ENCODE assay signal across 1 cellular context in the genomic region with DNA sequence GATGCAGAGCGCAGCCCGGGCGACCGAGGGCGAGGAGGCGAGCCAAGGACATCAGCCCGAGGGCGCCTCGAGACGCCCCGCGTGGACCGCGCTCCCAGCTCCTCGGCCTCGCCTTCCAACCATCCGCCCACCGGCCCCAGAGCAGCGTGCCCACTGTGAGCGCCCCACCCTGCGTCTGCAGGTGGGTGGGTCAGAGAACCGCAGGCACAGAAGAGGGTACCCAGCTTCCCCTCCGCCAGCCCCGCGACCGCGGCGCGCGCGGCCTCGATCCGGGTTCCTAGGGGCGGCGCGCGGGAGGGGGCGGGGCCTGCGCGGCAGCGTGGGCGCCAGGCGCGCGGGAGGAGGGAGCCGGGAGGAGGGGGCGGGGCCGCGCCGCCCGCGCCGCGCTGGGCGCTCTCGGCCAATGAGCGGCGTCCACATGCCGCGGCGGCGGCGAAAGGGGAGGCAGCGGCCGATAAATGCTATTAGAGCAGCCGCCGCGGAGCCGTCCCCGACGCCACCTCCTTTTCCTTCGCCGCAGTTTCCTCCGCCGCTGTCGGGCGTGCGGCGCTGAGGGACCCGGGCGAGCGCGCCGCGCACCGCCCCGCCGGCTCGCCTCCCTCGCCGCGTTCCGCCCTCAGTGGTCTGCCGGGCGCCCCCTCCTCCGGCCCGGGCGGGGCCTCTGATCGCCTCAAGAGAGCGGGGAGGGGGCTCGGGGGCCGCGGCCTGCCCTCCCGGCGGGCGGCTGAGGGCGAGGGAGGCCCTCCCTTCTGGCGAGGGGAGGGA.
TF ChIP-seq lines count a peak whose summit lies in the region.

A gene (plus strand): TSS at position 464 of the 765 bp plus-strand sequence. CDS start 543 bp downstream, outside the sequence.

TF ChIP-seq in HepG2, 621 proteins besides CTCF, POLR2A, EP300 and RAD21 (continued from another document):
- TF ChIP-seq AHR (CRISPR knock-in tag; IDR thresholded peaks at IDR 0.05) (no peak), ZNF264 (CRISPR knock-in tag; IDR thresholded peaks at IDR 0.05) (no peak), MTF2 (CRISPR knock-in tag; IDR thresholded peaks at IDR 0.05; ENCODE audit: borderline replicate concordance) (no peak), PAF1 (CRISPR knock-in tag; IDR thresholded peaks at IDR 0.05) (no peak), SALL1 (CRISPR knock-in tag; IDR thresholded peaks at IDR 0.05) (peak; percentile 46; the same call in 1 of the 2 replicates), YEATS4 (CRISPR knock-in tag; IDR thresholded peaks at IDR 0.05; ENCODE audit: borderline replicate concordance) (peak; percentile 72; the same call in 1 of the 2 replicates), NONO (IDR thresholded peaks at IDR 0.05) (no peak), NONO (CRISPR knock-in tag; conservative IDR thresholded peaks at IDR 0.05) (peak; percentile 22; the same call in 1 of the 2 replicates), KMT2B (CRISPR knock-in tag; IDR thresholded peaks at IDR 0.05) (peak; percentile 72), RFX5 (IDR thresholded peaks at IDR 0.05; ENCODE audit: low read depth, low read length) (no peak), KAT2B (IDR thresholded peaks at IDR 0.05; ENCODE audit: borderline replicate concordance, low read depth, low read length) (no peak), ZNF816 (CRISPR knock-in tag; IDR thresholded peaks at IDR 0.05; ENCODE audit: borderline replicate concordance) (no peak), ZFP37 (CRISPR knock-in tag; IDR thresholded peaks at IDR 0.05; ENCODE audit: borderline replicate concordance) (no peak), DPF2 (CRISPR knock-in tag; IDR thresholded peaks at IDR 0.05; ENCODE audit: borderline replicate concordance, low read depth) (no peak), KDM2A (CRISPR knock-in tag; IDR thresholded peaks at IDR 0.05; ENCODE audit: borderline replicate concordance, low read depth) (peak; percentile 58), FOXA3 (CRISPR knock-in tag; IDR thresholded peaks at IDR 0.05) (0 out of 2 replicates have a peak, but pooled peaks have one; percentile 14)
- TF ChIP-seq, protein P1, sequence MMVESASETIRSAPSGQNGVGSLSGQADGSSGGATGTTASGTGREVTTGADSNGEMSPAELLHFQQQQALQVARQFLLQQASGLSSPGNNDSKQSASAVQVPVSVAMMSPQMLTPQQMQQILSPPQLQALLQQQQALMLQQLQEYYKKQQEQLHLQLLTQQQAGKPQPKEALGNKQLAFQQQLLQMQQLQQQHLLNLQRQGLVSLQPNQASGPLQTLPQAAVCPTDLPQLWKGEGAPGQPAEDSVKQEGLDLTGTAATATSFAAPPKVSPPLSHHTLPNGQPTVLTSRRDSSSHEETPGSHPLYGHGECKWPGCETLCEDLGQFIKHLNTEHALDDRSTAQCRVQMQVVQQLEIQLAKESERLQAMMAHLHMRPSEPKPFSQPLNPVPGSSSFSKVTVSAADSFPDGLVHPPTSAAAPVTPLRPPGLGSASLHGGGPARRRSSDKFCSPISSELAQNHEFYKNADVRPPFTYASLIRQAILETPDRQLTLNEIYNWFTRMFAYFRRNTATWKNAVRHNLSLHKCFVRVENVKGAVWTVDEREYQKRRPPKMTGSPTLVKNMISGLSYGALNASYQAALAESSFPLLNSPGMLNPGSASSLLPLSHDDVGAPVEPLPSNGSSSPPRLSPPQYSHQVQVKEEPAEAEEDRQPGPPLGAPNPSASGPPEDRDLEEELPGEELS (CRISPR knock-in tag; IDR thresholded peaks at IDR 0.05): 0 out of 2 replicates have a peak, but pooled peaks have one; percentile 20
- TF ChIP-seq, protein P2, sequence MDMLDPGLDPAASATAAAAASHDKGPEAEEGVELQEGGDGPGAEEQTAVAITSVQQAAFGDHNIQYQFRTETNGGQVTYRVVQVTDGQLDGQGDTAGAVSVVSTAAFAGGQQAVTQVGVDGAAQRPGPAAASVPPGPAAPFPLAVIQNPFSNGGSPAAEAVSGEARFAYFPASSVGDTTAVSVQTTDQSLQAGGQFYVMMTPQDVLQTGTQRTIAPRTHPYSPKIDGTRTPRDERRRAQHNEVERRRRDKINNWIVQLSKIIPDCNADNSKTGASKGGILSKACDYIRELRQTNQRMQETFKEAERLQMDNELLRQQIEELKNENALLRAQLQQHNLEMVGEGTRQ (IDR thresholded peaks at IDR 0.05; ENCODE audit: low read depth, low read length): no peak
- TF ChIP-seq, protein P2 (CRISPR knock-in tag; IDR thresholded peaks at IDR 0.05; ENCODE audit: borderline replicate concordance): no peak
- TF ChIP-seq, protein P3, sequence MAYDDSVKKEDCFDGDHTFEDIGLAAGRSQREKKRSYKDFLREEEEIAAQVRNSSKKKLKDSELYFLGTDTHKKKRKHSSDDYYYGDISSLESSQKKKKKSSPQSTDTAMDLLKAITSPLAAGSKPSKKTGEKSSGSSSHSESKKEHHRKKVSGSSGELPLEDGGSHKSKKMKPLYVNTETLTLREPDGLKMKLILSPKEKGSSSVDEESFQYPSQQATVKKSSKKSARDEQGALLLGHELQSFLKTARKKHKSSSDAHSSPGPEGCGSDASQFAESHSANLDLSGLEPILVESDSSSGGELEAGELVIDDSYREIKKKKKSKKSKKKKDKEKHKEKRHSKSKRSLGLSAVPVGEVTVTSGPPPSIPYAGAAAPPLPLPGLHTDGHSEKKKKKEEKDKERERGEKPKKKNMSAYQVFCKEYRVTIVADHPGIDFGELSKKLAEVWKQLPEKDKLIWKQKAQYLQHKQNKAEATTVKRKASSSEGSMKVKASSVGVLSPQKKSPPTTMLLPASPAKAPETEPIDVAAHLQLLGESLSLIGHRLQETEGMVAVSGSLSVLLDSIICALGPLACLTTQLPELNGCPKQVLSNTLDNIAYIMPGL (CRISPR knock-in tag; IDR thresholded peaks at IDR 0.05; ENCODE audit: borderline replicate concordance in 1 of 2, low read depth in 1 of 2): 0 out of 4 replicates have a peak, but pooled peaks of 1 of the 2 experiments have one; percentile 41
